ENCODE assay signal across 13 cellular contexts in genomic region chr13:98415326-98416070, GRCh38.
"Had no signal": no experiment of that assay in that cellular context is flagged by ENCODE, and none has a peak within 500 bp of the region (broad histone marks: within the 10 kb centered on the region; RNA-seq: fewer than 3 reads in every experiment).

No MANE protein-coding gene starts in this region.

- H3K9me3 ChIP-seq: suprapubic skin had no signal

- H3K27me3 ChIP-seq: suprapubic skin had no signal

- H3K27ac ChIP-seq: esophagus squamous epithelium, suprapubic skin had no signal

- FAIRE-seq: small intestine, urothelium cell line had no signal

- ATAC-seq: activated T-cell treated with anti-CD3 and anti-CD28 coated beads, Interleukin-2, amount 50 U/mL, for 4 hours; stimulated activated effector memory CD8-positive, alpha-beta T cell treated with anti-CD3 and anti-CD28 coated beads, Interleukin-12 subunit alpha, Interleukin-12 subunit beta, amount 100 ng/mL, for 72 hours had no signal

- DNase-seq: activated CD4-positive, alpha-beta T cell treated with anti-CD3 and anti-CD28 coated beads for 1 hour; activated CD4-positive, alpha-beta T cell treated with anti-CD3 and anti-CD28 coated beads, Interleukin-2, amount 50 U/mL, for 48 hours; activated gamma-delta T cell; activated T-cell treated with anti-CD3 and anti-CD28 coated beads, Interleukin-2, amount 50 U/mL, for 4 hours; anterior cingulate cortex; esophagus squamous epithelium; foreskin fibroblast; immature natural killer cell; nephron progenitor cell had no signal

- H3K36me3 ChIP-seq: esophagus squamous epithelium had no signal

- H3K4me3 ChIP-seq: esophagus squamous epithelium, suprapubic skin had no signal
